In genomic region chr9:106773750-106774149, GRCh38 we compare ENCODE assay signal across 19 cellular contexts.
"Had no signal": no experiment of that assay in that cellular context is flagged by ENCODE, and none has a peak within 500 bp of the region (broad histone marks: within the 10 kb centered on the region; RNA-seq: fewer than 3 reads in every experiment).

No MANE protein-coding gene starts in this region.

- H3K27ac ChIP-seq: left ventricle myocardium inferior, lower lobe of right lung, parathyroid adenoma, testis, tibial nerve had no signal

- H2AFZ ChIP-seq: parathyroid adenoma had no signal

- ATAC-seq: effector memory CD8-positive, alpha-beta T cell; left cardiac atrium; lower lobe of right lung; natural killer cell treated with Interleukin-12 subunit alpha and Interleukin-12 subunit beta and Interleukin-15 and Interleukin-18, amount 100 ng/mL, for 72 hours; stimulated activated naive B cell treated with anti-CD40 and anti-IgM and Interleukin-4, amounts not matched to agents 10 μg/mL and 1 μg/mL and 100 μg/mL, for 72 hours; stimulated activated naive CD8-positive, alpha-beta T cell treated with anti-CD3 and anti-CD28 coated beads, Interleukin-15, amount 100 ng/mL, for 72 hours had no signal

- H3K9me3 ChIP-seq: left ventricle myocardium inferior, lower lobe of right lung, testis, tibial nerve had no signal

- H3K4me1 ChIP-seq: lower lobe of right lung, parathyroid adenoma, testis, tibial nerve had no signal

- H3K27me3 ChIP-seq: testis, tibial nerve had no signal

- H3K79me2 ChIP-seq: parathyroid adenoma had no signal

- H3K4me3 ChIP-seq: left ventricle myocardium inferior, lower lobe of right lung, skin epidermis, testis, tibial nerve had no signal

- H3K36me3 ChIP-seq: left ventricle myocardium inferior, lower lobe of right lung, tibial nerve had no signal

- H3K9ac ChIP-seq: parathyroid adenoma had no signal

- DNase-seq: cerebellar nuclear complex; effector memory CD8-positive, alpha-beta T cell; erythroblast; glutamatergic neuron; islet precursor cell; left cardiac atrium; left ventricle myocardium inferior; lower lobe of right lung; mesenchymal stem cell; midbrain; stimulated activated CD4-positive, alpha-beta T cell treated with anti-CD3 and anti-CD28 coated beads, Interleukin-2, amount 100 ng/mL, for 24 hours; stimulated activated CD4-positive, alpha-beta T cell treated with anti-CD3 and anti-CD28 coated beads, Interleukin-4, amount 100 ng/mL, for 4 hours; stimulated activated naive B cell treated with anti-CD40 and anti-IgM and Interleukin-4, amounts not matched to agents 10 μg/mL and 1 μg/mL and 100 μg/mL, for 72 hours; stimulated activated naive CD8-positive, alpha-beta T cell treated with anti-CD3 and anti-CD28 coated beads, Interleukin-15, amount 100 ng/mL, for 72 hours; testis had no signal
